In genomic region chr16:67833035-67833417, GRCh38 we compare ENCODE assay signal across 1 cellular context.
TF ChIP-seq lines count a peak whose summit lies in the region.

No MANE protein-coding gene starts in this region.

TF ChIP-seq in GM12878, 131 proteins besides CTCF, POLR2A, EP300 and RAD21:
- no peak for TF ChIP-seq TCF3 (IDR thresholded peaks at IDR 0.05; ENCODE audit: borderline replicate concordance, insufficient read depth, low read depth, low read length)
- TF ChIP-seq, protein P1, sequence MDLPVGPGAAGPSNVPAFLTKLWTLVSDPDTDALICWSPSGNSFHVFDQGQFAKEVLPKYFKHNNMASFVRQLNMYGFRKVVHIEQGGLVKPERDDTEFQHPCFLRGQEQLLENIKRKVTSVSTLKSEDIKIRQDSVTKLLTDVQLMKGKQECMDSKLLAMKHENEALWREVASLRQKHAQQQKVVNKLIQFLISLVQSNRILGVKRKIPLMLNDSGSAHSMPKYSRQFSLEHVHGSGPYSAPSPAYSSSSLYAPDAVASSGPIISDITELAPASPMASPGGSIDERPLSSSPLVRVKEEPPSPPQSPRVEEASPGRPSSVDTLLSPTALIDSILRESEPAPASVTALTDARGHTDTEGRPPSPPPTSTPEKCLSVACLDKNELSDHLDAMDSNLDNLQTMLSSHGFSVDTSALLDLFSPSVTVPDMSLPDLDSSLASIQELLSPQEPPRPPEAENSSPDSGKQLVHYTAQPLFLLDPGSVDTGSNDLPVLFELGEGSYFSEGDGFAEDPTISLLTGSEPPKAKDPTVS (IDR thresholded peaks at IDR 0.05; ENCODE audit: low read depth, low read length): no peak
- no peak for TF ChIP-seq NR2C1 (IDR thresholded peaks at IDR 0.05)
- TF ChIP-seq POLR2AphosphoS2 (IDR thresholded peaks at IDR 0.05; ENCODE audit: low read depth, low read length): no peak
- no peak for TF ChIP-seq USF1 (IDR thresholded peaks at IDR 0.05; ENCODE audit: borderline replicate concordance, extremely low read length, insufficient read depth, low read depth, low read length)
- no peak for TF ChIP-seq ZNF384 (IDR thresholded peaks at IDR 0.05; ENCODE audit: borderline replicate concordance, low read depth, low read length)
- no peak for TF ChIP-seq KAT2A (conservative IDR thresholded peaks at IDR 0.05; ENCODE audit: control insufficient read depth, low read depth, low read length)
- TF ChIP-seq, protein P2, sequence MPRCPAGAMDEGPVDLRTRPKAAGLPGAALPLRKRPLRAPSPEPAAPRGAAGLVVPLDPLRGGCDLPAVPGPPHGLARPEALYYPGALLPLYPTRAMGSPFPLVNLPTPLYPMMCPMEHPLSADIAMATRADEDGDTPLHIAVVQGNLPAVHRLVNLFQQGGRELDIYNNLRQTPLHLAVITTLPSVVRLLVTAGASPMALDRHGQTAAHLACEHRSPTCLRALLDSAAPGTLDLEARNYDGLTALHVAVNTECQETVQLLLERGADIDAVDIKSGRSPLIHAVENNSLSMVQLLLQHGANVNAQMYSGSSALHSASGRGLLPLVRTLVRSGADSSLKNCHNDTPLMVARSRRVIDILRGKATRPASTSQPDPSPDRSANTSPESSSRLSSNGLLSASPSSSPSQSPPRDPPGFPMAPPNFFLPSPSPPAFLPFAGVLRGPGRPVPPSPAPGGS (IDR thresholded peaks at IDR 0.05; ENCODE audit: borderline replicate concordance, insufficient read depth, low read depth, low read length, poor library complexity, severe bottlenecking): no peak
- TF ChIP-seq BRCA1 (IDR thresholded peaks at IDR 0.05; ENCODE audit: low read depth, low read length): no peak
- no peak for TF ChIP-seq RCOR1 (conservative IDR thresholded peaks at IDR 0.05; ENCODE audit: low read depth, low read length)
- TF ChIP-seq, protein P3, sequence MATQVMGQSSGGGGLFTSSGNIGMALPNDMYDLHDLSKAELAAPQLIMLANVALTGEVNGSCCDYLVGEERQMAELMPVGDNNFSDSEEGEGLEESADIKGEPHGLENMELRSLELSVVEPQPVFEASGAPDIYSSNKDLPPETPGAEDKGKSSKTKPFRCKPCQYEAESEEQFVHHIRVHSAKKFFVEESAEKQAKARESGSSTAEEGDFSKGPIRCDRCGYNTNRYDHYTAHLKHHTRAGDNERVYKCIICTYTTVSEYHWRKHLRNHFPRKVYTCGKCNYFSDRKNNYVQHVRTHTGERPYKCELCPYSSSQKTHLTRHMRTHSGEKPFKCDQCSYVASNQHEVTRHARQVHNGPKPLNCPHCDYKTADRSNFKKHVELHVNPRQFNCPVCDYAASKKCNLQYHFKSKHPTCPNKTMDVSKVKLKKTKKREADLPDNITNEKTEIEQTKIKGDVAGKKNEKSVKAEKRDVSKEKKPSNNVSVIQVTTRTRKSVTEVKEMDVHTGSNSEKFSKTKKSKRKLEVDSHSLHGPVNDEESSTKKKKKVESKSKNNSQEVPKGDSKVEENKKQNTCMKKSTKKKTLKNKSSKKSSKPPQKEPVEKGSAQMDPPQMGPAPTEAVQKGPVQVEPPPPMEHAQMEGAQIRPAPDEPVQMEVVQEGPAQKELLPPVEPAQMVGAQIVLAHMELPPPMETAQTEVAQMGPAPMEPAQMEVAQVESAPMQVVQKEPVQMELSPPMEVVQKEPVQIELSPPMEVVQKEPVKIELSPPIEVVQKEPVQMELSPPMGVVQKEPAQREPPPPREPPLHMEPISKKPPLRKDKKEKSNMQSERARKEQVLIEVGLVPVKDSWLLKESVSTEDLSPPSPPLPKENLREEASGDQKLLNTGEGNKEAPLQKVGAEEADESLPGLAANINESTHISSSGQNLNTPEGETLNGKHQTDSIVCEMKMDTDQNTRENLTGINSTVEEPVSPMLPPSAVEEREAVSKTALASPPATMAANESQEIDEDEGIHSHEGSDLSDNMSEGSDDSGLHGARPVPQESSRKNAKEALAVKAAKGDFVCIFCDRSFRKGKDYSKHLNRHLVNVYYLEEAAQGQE (IDR thresholded peaks at IDR 0.05; ENCODE audit: low read depth, low read length): no peak
- no peak for TF ChIP-seq PAX5 (IDR thresholded peaks at IDR 0.05; ENCODE audit: borderline replicate concordance, low read depth, low read length)
- TF ChIP-seq SIN3A (IDR thresholded peaks at IDR 0.05; ENCODE audit: low read depth, low read length): no peak
- no peak for TF ChIP-seq PML (IDR thresholded peaks at IDR 0.05; ENCODE audit: low read length)
- no peak for TF ChIP-seq IKZF2 (IDR thresholded peaks at IDR 0.05)
- TF ChIP-seq, protein P4, sequence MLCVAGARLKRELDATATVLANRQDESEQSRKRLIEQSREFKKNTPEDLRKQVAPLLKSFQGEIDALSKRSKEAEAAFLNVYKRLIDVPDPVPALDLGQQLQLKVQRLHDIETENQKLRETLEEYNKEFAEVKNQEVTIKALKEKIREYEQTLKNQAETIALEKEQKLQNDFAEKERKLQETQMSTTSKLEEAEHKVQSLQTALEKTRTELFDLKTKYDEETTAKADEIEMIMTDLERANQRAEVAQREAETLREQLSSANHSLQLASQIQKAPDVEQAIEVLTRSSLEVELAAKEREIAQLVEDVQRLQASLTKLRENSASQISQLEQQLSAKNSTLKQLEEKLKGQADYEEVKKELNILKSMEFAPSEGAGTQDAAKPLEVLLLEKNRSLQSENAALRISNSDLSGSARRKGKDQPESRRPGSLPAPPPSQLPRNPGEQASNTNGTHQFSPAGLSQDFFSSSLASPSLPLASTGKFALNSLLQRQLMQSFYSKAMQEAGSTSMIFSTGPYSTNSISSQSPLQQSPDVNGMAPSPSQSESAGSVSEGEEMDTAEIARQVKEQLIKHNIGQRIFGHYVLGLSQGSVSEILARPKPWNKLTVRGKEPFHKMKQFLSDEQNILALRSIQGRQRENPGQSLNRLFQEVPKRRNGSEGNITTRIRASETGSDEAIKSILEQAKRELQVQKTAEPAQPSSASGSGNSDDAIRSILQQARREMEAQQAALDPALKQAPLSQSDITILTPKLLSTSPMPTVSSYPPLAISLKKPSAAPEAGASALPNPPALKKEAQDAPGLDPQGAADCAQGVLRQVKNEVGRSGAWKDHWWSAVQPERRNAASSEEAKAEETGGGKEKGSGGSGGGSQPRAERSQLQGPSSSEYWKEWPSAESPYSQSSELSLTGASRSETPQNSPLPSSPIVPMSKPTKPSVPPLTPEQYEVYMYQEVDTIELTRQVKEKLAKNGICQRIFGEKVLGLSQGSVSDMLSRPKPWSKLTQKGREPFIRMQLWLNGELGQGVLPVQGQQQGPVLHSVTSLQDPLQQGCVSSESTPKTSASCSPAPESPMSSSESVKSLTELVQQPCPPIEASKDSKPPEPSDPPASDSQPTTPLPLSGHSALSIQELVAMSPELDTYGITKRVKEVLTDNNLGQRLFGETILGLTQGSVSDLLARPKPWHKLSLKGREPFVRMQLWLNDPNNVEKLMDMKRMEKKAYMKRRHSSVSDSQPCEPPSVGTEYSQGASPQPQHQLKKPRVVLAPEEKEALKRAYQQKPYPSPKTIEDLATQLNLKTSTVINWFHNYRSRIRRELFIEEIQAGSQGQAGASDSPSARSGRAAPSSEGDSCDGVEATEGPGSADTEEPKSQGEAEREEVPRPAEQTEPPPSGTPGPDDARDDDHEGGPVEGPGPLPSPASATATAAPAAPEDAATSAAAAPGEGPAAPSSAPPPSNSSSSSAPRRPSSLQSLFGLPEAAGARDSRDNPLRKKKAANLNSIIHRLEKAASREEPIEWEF (IDR thresholded peaks at IDR 0.05; ENCODE audit: insufficient replicate concordance, low read depth, low read length): no peak
- TF ChIP-seq MYB (IDR thresholded peaks at IDR 0.05; ENCODE audit: borderline replicate concordance, low read depth, low read length): no peak
- no peak for TF ChIP-seq RELA (IDR thresholded peaks at IDR 0.05; ENCODE audit: borderline replicate concordance, partially characterized antibody)
- TF ChIP-seq KDM1A (IDR thresholded peaks at IDR 0.05; ENCODE audit: borderline replicate concordance): no peak
